In genomic region chr7:112898432-112899290, GRCh38 we compare ENCODE assay signal across 1 cellular context.
TF ChIP-seq lines count a peak whose summit lies in the region.

No MANE protein-coding gene starts in this region.

TF ChIP-seq in H1, 55 proteins besides CTCF, POLR2A, EP300 and RAD21 (continued from another document):
- TF ChIP-seq CHD7 (IDR thresholded peaks at IDR 0.05; ENCODE audit: insufficient replicate concordance, low read length) (no peak), TBP (IDR thresholded peaks at IDR 0.05; ENCODE audit: low read depth, low read length) (no peak), FOSL1 (IDR thresholded peaks at IDR 0.05; ENCODE audit: insufficient read depth, low read depth, low read length) (no peak), EGR1 (IDR thresholded peaks at IDR 0.05; ENCODE audit: borderline replicate concordance, low read depth, low read length) (no peak)
